In the genomic region with DNA sequence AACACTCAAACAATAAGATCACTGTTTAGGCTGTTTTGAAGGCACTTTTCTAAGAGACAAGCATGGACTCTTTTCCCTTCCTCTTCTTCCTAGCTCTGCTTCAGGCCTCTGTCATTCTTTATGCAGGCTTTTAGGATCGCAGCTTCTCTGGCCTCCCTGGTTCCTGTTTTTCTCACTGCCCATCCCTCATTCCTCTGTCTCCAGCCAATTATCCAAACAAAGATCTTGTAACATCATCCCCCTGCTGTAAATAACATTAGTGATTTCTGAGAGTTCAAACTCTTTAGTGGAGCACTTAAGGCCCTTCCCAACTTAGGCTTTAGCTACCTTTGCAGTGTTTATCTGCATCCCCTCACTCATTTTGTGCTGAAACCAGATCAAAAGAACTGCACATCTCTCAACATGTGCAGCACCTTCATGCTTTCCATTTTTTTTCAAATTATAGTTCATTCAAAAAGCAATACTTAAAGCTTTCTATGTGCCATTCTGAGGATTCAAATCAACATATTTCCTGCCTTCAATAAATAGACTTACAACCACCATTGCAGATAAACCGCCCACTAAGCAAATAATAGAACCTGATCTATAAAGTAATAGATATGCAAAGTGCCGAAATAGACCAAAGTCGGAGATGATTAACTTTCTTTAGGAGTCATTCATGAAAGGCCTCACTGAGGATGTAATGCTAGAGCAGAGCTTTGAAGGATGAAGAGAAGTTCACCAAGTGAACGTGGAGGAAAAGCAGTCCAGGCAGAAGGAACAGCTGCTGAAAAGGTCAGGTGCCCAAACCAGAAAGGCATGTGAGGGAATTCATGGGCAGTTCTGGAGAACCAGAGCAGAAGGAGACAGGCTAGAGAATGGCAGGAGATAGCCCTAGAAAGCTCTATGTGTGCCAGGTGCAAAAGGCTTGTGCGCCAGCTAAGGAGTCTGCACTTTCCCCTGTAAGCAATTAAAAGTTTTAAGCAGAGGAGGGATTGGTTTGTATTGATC, we compare ENCODE assay signal across 1 cellular context.
TF ChIP-seq lines count a peak whose summit lies in the region.

No MANE protein-coding gene starts in this region.

TF ChIP-seq in GM23338, 12 proteins besides CTCF, POLR2A, EP300 and RAD21:
- TF ChIP-seq, protein P1, sequence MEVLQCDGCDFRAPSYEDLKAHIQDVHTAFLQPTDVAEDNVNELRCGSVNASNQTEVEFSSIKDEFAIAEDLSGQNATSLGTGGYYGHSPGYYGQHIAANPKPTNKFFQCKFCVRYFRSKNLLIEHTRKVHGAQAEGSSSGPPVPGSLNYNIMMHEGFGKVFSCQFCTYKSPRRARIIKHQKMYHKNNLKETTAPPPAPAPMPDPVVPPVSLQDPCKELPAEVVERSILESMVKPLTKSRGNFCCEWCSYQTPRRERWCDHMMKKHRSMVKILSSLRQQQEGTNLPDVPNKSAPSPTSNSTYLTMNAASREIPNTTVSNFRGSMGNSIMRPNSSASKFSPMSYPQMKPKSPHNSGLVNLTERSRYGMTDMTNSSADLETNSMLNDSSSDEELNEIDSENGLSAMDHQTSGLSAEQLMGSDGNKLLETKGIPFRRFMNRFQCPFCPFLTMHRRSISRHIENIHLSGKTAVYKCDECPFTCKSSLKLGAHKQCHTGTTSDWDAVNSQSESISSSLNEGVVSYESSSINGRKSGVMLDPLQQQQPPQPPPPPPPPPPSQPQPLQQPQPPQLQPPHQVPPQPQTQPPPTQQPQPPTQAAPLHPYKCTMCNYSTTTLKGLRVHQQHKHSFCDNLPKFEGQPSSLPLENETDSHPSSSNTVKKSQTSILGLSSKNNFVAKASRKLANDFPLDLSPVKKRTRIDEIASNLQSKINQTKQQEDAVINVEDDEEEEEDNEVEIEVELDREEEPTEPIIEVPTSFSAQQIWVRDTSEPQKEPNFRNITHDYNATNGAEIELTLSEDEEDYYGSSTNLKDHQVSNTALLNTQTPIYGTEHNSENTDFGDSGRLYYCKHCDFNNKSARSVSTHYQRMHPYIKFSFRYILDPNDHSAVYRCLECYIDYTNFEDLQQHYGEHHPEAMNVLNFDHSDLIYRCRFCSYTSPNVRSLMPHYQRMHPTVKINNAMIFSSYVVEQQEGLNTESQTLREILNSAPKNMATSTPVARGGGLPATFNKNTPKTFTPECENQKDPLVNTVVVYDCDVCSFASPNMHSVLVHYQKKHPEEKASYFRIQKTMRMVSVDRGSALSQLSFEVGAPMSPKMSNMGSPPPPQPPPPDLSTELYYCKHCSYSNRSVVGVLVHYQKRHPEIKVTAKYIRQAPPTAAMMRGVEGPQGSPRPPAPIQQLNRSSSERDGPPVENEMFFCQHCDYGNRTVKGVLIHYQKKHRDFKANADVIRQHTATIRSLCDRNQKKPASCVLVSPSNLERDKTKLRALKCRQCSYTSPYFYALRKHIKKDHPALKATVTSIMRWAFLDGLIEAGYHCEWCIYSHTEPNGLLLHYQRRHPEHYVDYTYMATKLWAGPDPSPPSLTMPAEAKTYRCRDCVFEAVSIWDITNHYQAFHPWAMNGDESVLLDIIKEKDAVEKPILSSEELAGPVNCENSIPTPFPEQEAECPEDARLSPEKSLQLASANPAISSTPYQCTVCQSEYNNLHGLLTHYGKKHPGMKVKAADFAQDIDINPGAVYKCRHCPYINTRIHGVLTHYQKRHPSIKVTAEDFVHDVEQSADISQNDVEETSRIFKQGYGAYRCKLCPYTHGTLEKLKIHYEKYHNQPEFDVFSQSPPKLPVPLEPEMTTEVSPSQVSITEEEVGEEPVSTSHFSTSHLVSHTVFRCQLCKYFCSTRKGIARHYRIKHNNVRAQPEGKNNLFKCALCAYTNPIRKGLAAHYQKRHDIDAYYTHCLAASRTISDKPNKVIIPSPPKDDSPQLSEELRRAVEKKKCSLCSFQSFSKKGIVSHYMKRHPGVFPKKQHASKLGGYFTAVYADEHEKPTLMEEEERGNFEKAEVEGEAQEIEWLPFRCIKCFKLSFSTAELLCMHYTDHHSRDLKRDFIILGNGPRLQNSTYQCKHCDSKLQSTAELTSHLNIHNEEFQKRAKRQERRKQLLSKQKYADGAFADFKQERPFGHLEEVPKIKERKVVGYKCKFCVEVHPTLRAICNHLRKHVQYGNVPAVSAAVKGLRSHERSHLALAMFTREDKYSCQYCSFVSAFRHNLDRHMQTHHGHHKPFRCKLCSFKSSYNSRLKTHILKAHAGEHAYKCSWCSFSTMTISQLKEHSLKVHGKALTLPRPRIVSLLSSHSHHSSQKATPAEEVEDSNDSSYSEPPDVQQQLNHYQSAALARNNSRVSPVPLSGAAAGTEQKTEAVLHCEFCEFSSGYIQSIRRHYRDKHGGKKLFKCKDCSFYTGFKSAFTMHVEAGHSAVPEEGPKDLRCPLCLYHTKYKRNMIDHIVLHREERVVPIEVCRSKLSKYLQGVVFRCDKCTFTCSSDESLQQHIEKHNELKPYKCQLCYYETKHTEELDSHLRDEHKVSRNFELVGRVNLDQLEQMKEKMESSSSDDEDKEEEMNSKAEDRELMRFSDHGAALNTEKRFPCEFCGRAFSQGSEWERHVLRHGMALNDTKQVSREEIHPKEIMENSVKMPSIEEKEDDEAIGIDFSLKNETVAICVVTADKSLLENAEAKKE (CRISPR knock-in tag; IDR thresholded peaks at IDR 0.05) = no peak
- TF ChIP-seq NANOG (IDR thresholded peaks at IDR 0.05; ENCODE audit: borderline replicate concordance) (no peak), EZH2 (IDR thresholded peaks at IDR 0.05; ENCODE audit: low read depth, unreplicated experiment) (no peak)
